ENCODE assay signal across 16 cellular contexts in the genomic region with DNA sequence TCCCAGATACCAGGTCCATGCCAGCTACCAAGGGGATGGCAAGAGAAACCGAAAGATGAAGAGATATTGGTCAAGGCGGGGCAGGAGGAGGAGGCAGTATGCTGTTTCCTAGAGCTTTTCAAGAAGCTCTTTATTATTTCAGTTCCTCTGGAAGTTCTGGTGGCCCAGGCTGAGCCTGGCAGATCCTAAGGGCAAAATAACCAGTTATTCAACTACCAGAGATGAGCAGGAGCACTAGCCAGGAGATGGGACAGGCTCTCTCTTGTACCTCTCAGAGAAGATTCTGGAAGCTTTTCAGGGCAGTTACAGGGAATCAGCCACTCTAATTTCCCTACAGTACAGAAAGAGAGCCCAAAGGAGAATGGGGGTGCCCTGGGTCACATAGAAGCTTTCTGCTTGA. TPM values are rescaled to one million over a fixed set of nuclear protein-coding genes. Genes with fewer than 3 reads are reported as not detected.
DNase-seq lines count a peak whose midpoint lies in the region; ATAC-seq and TF ChIP-seq lines count a peak whose summit lies in the region.
"Had no signal": no experiment of that assay in that cellular context is flagged by ENCODE, and none has a peak within 500 bp of the region (broad histone marks: within the 10 kb centered on the region; RNA-seq: fewer than 3 reads in every experiment).

No MANE protein-coding gene starts in this region.

- 36% methylated on average over 2 of the region's 2 CpGs for WGBS in suprapubic skin

- TF ChIP-seq POLR2A in suprapubic skin (IDR thresholded peaks at IDR 0.05): no peak

- no peak overlapping the region for H3K4me3 ChIP-seq in suprapubic skin
- H3K4me3 ChIP-seq: BLaER1, HAP-1 had no signal

- no peak overlapping the region for H3K4me3 Mint-ChIP-seq in activated naive CD8-positive, alpha-beta T cell treated with anti-CD3 and anti-CD28 coated beads for 36 hours
- H3K4me3 Mint-ChIP-seq in activated naive CD8-positive, alpha-beta T cell treated with anti-CD3 and anti-CD28 coated beads, Interleukin-2, amount 50 U/mL, for 24 hours: no peak overlapping the region
- no peak overlapping the region for H3K4me3 Mint-ChIP-seq in effector memory CD8-positive, alpha-beta T cell
- peak overlapping the region in 2 of 3 experiments; percentile 57 to 69 for H3K4me3 Mint-ChIP-seq in nephron

- H3K4me1 Mint-ChIP-seq in activated naive CD8-positive, alpha-beta T cell treated with anti-CD3 and anti-CD28 coated beads for 36 hours: peaks cover 27% of the 10 kb centered on the region
- peaks cover 39% of the 10 kb centered on the region for H3K4me1 Mint-ChIP-seq in activated naive CD8-positive, alpha-beta T cell treated with anti-CD3 and anti-CD28 coated beads, Interleukin-2, amount 50 U/mL, for 24 hours
- H3K4me1 Mint-ChIP-seq in effector memory CD8-positive, alpha-beta T cell (ENCODE audit: low read depth in 2 of 2): peaks cover 30 to 38% of the 10 kb centered on the region in 2 donors
- H3K4me1 Mint-ChIP-seq in nephron: peaks cover 26% of the 10 kb centered on the region

- TF ChIP-seq EP300 in suprapubic skin (IDR thresholded peaks at IDR 0.05): no peak

- no peaks in the 10 kb centered on the region for H3K9me3 Mint-ChIP-seq in activated naive CD8-positive, alpha-beta T cell treated with anti-CD3 and anti-CD28 coated beads for 36 hours
- no peaks in the 10 kb centered on the region for H3K9me3 Mint-ChIP-seq in activated naive CD8-positive, alpha-beta T cell treated with anti-CD3 and anti-CD28 coated beads, Interleukin-2, amount 50 U/mL, for 24 hours
- H3K9me3 Mint-ChIP-seq in effector memory CD8-positive, alpha-beta T cell: no peaks in the 10 kb centered on the region
- no peaks in the 10 kb centered on the region for H3K9me3 Mint-ChIP-seq in nephron

- H3K36me3 ChIP-seq in suprapubic skin: peaks cover 22% of the 10 kb centered on the region
- H3K36me3 ChIP-seq: HAP-1 had no signal

- peak overlapping the region; percentile 39 for H3K27ac Mint-ChIP-seq in activated naive CD8-positive, alpha-beta T cell treated with anti-CD3 and anti-CD28 coated beads for 36 hours
- H3K27ac Mint-ChIP-seq in activated naive CD8-positive, alpha-beta T cell treated with anti-CD3 and anti-CD28 coated beads, Interleukin-2, amount 50 U/mL, for 24 hours: no peak overlapping the region
- H3K27ac Mint-ChIP-seq in effector memory CD8-positive, alpha-beta T cell: peak overlapping the region; percentile 39 to 82
- peak overlapping the region in 2 of 3 experiments; percentile 40 to 85 for H3K27ac Mint-ChIP-seq in nephron

- H3K27me3 ChIP-seq in suprapubic skin: no peaks in the 10 kb centered on the region
- H3K27me3 ChIP-seq: BLaER1 had no signal

- ATAC-seq in activated naive CD8-positive, alpha-beta T cell treated with anti-CD3 and anti-CD28 coated beads, Interleukin-2, amount 50 U/mL, for 24 hours: no peak
- no peak for ATAC-seq in effector memory CD8-positive, alpha-beta T cell (replicated peaks)
- no peak for ATAC-seq in HG03039 (IDR thresholded peaks at IDR 0.05; ENCODE audit: unreplicated experiment)
- ATAC-seq: PC-3 had no signal

- peak overlapping the region; percentile 39 for H3K27ac ChIP-seq in suprapubic skin
- H3K27ac ChIP-seq: BLaER1 had no signal

- H3K9me3 ChIP-seq in suprapubic skin: no peaks in the 10 kb centered on the region
- H3K9me3 ChIP-seq: BLaER1, HAP-1 had no signal

- H3K36me3 Mint-ChIP-seq in activated naive CD8-positive, alpha-beta T cell treated with anti-CD3 and anti-CD28 coated beads for 36 hours: peaks cover 13% of the 10 kb centered on the region
- peaks cover 15% of the 10 kb centered on the region for H3K36me3 Mint-ChIP-seq in activated naive CD8-positive, alpha-beta T cell treated with anti-CD3 and anti-CD28 coated beads, Interleukin-2, amount 50 U/mL, for 24 hours (ENCODE audit: low read depth)
- H3K36me3 Mint-ChIP-seq in effector memory CD8-positive, alpha-beta T cell (ENCODE audit: insufficient read depth): peaks cover 31% of the 10 kb centered on the region
- H3K36me3 Mint-ChIP-seq in nephron (ENCODE audit: low read depth): peaks cover 12% of the 10 kb centered on the region

- H3K4me1 ChIP-seq in suprapubic skin: peaks cover 66% of the 10 kb centered on the region

- no peaks in the 10 kb centered on the region for H3K27me3 Mint-ChIP-seq in activated naive CD8-positive, alpha-beta T cell treated with anti-CD3 and anti-CD28 coated beads for 36 hours
- peaks cover under 1% of the 10 kb centered on the region for H3K27me3 Mint-ChIP-seq in activated naive CD8-positive, alpha-beta T cell treated with anti-CD3 and anti-CD28 coated beads, Interleukin-2, amount 50 U/mL, for 24 hours
- no peaks in the 10 kb centered on the region for H3K27me3 Mint-ChIP-seq in effector memory CD8-positive, alpha-beta T cell
- no peaks in the 10 kb centered on the region for H3K27me3 Mint-ChIP-seq in nephron (ENCODE audit: low read depth)

- TF ChIP-seq CTCF in nephron (IDR thresholded peaks at IDR 0.05; ENCODE audit: unreplicated experiment in 3 of 3) (no peak), suprapubic skin (IDR thresholded peaks at IDR 0.05) (no peak)

- DNase-seq in activated naive CD8-positive, alpha-beta T cell treated with anti-CD3 and anti-CD28 coated beads for 36 hours: no peak
- no peak for DNase-seq in activated naive CD8-positive, alpha-beta T cell treated with anti-CD3 and anti-CD28 coated beads, Interleukin-2, amount 50 U/mL, for 24 hours
- DNase-seq in effector memory CD8-positive, alpha-beta T cell: no peak
- no peak for DNase-seq in suprapubic skin (ENCODE audit: low spot score in 2 of 2)
- DNase-seq in SIG-M5 (lab: John Stamatoyannopoulos, UW): no peak
- DNase-seq in T-helper 9 cell: no peak
- DNase-seq: DND-41, NCI-H1092 treated with DMSO at 0.1 percent for 48 hours, NCI-H2081 treated with DMSO at 0.1 percent for 48 hours, NCI-H510A, NCI-H774, PC-3 had no signal

RNA-seq across cellular contexts. Expression of a gene that starts 5.3 kb away (rescaled TPM):
- total RNA-seq in activated naive CD8-positive, alpha-beta T cell treated with anti-CD3 and anti-CD28 coated beads for 36 hours: 10 to 100 TPM; 25.2 to 25.6 TPM
- total RNA-seq in suprapubic skin: 10 to 100 TPM; 44.0 to 61.8 (median 46.7) TPM

Comparison
In these comparisons a context has a peak if more than half of its experiments do, and no peak if none do; other contexts are left out.
1. H3K4me3 Mint-ChIP-seq: peak in nephron (2 of 3); none in activated naive CD8-positive, alpha-beta T cell treated with anti-CD3 and anti-CD28 coated beads for 36 hours (single experiment), activated naive CD8-positive, alpha-beta T cell treated with anti-CD3 and anti-CD28 coated beads, Interleukin-2, amount 50 U/mL, for 24 hours (single experiment) and effector memory CD8-positive, alpha-beta T cell (0 of 2).